In the genomic region with DNA sequence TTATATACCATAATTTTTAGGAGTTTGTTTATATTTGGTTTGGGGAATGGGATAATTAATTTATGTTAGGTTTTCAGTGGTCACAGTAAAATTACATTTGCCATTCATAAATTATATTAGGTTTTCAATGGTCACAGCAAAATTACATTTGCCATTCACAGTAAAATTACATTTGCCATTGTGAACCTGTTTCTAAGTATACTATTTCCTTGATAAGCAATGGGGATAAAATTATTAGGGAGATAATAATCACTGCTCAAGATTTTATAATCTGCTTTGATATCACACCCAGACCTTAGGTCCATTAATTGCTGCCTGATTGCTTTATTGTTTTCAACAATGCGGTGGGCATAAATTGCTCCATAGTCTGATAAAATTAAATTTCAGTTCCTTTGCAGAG, we compare ENCODE assay signal across 9 cellular contexts.
"Had no signal": no experiment of that assay in that cellular context is flagged by ENCODE, and none has a peak within 500 bp of the region (broad histone marks: within the 10 kb centered on the region; RNA-seq: fewer than 3 reads in every experiment).

No MANE protein-coding gene starts in this region.

- H3K9ac ChIP-seq: GM23248 had no signal

- H3K4me1 ChIP-seq: HAP-1 had no signal

- H3K4me2 ChIP-seq: GM23338 had no signal

- H3K9me3 ChIP-seq: HAP-1 had no signal

- H2AFZ ChIP-seq: GM23248, GM23338 had no signal

- H3K36me3 ChIP-seq: HAP-1 had no signal

- ATAC-seq: GM23338, HCT116 had no signal

- H3K4me3 ChIP-seq: GM23248, GM23338, HAP-1 had no signal

- H3K27ac ChIP-seq: GM23248 had no signal

- DNase-seq: GM23248, GOT3, H7, H9, HCEC 1CT, HFFc6 had no signal
